In genomic region chr9:93202919-93203712, GRCh38 we compare ENCODE assay signal across 16 cellular contexts. TPM values are rescaled to one million over a fixed set of nuclear protein-coding genes. Genes with fewer than 3 reads are reported as not detected.
DNase-seq lines count a peak whose midpoint lies in the region; TF ChIP-seq lines count a peak whose summit lies in the region.
"Had no signal": no experiment of that assay in that cellular context is flagged by ENCODE, and none has a peak within 500 bp of the region (broad histone marks: within the 10 kb centered on the region; RNA-seq: fewer than 3 reads in every experiment).

No MANE protein-coding gene starts in this region.

- peak; percentile 76 for DNase-seq in NCI-H82 treated with DMSO at 0.1 percent for 48 hours (lab: John Stamatoyannopoulos, UW; ENCODE audit: unreplicated experiment)
- no peak for DNase-seq in esophagus muscularis mucosa (ENCODE audit: extremely low spot score)
- DNase-seq in neural progenitor cell (ENCODE audit: low spot score): no peak
- no peak for DNase-seq in SK-N-DZ (ENCODE audit: low spot score)
- DNase-seq in retina: no peak
- DNase-seq in GM23248: no peak
- DNase-seq in KG1 (lab: John Stamatoyannopoulos, UW): no peak
- DNase-seq: activated CD4-positive, CD25-positive, alpha-beta regulatory T cell treated with anti-CD3 and anti-CD28 coated beads, Interleukin-2, amount 50 U/mL, for 72 hours; activated naive CD8-positive, alpha-beta T cell treated with anti-CD3 and anti-CD28 coated beads for 36 hours; central memory CD4-positive, alpha-beta T cell; midbrain; NCI-H187 treated with DMSO at 0.1 percent for 48 hours; ovary; T-helper 1 cell had no signal

- H3K79me2 ChIP-seq in neural progenitor cell (ENCODE audit: low read depth): peaks cover 5% of the 10 kb centered on the region
- no peaks in the 10 kb centered on the region for H3K79me2 ChIP-seq in GM23248 (ENCODE audit: insufficient read depth)

- intact Hi-C loops in esophagus muscularis mucosa (cut with DNase I): no loop called here

- peak overlapping the region; percentile 72 for H3K4me3 Mint-ChIP-seq in neural progenitor cell
- H3K4me3 Mint-ChIP-seq: activated naive CD8-positive, alpha-beta T cell treated with anti-CD3 and anti-CD28 coated beads for 36 hours had no signal

- H3K9me2 ChIP-seq in GM23248 (ENCODE audit: insufficient read depth): no peaks in the 10 kb centered on the region

- no peaks in the 10 kb centered on the region for H3K36me3 ChIP-seq in BLaER1
- H3K36me3 ChIP-seq in esophagus muscularis mucosa: no peaks in the 10 kb centered on the region
- no peaks in the 10 kb centered on the region for H3K36me3 ChIP-seq in neural progenitor cell
- H3K36me3 ChIP-seq in GM23248 (ENCODE audit: low read depth): no peaks in the 10 kb centered on the region
- H3K36me3 ChIP-seq: ovary had no signal

- TF ChIP-seq CTCF in esophagus muscularis mucosa (IDR thresholded peaks at IDR 0.05): no peak
- TF ChIP-seq CTCF in neural progenitor cell (IDR thresholded peaks at IDR 0.05): no peak

- TF ChIP-seq POLR2A in esophagus muscularis mucosa (IDR thresholded peaks at IDR 0.05; ENCODE audit: low read depth): no peak

- peaks cover 79% of the 10 kb centered on the region for H3K4me1 ChIP-seq in BLaER1
- peaks cover 80 to 98% (median 91%) of the 10 kb centered on the region in 4 donors for H3K4me1 ChIP-seq in esophagus muscularis mucosa
- H3K4me1 ChIP-seq in neural progenitor cell: peaks cover 27% of the 10 kb centered on the region
- H3K4me1 ChIP-seq in GM23248 (ENCODE audit: insufficient read depth): peaks cover 10% of the 10 kb centered on the region; the same call in 1 of the 2 replicates

- H3K4me1 Mint-ChIP-seq in neural progenitor cell: peaks cover 75% of the 10 kb centered on the region

- in situ Hi-C loops in GM23248 (cut with MboI): no loop called here

- peak overlapping the region; percentile 96 for H3K4me2 ChIP-seq in BLaER1
- H3K4me2 ChIP-seq in neural progenitor cell: peak overlapping the region; percentile 27
- no peak overlapping the region for H3K4me2 ChIP-seq in GM23248 (ENCODE audit: unreplicated experiment)

- WGBS in esophagus muscularis mucosa: 84% methylated on average over 10 of the region's 13 CpGs
- 52 to 60% methylated on average over 13 of the region's 13 CpGs for WGBS in GM23248 (ENCODE audit: low coverage in 1 of 2, low lambda C conversion rate in 2 of 2, missing lambda C conversion rate in 2 of 2), 2 experiments

- H3K27ac Mint-ChIP-seq in neural progenitor cell: peak overlapping the region; percentile 93
- H3K27ac Mint-ChIP-seq: activated naive CD8-positive, alpha-beta T cell treated with anti-CD3 and anti-CD28 coated beads for 36 hours had no signal

- H3K4me3 ChIP-seq in BLaER1 (no peak overlapping the region), esophagus muscularis mucosa (no peak overlapping the region), neural progenitor cell (no peak overlapping the region), GM23248 (no peak overlapping the region)
- H3K4me3 ChIP-seq: ovary had no signal

- no peaks in the 10 kb centered on the region for H3K9me3 Mint-ChIP-seq in neural progenitor cell
- H3K9me3 Mint-ChIP-seq: activated naive CD8-positive, alpha-beta T cell treated with anti-CD3 and anti-CD28 coated beads for 36 hours had no signal

- no peak for TF ChIP-seq EP300 in esophagus muscularis mucosa (IDR thresholded peaks at IDR 0.05)

- H3K27ac ChIP-seq in BLaER1 (peak overlapping the region; percentile 68; the same call in 1 of the 2 replicates), esophagus muscularis mucosa (replicated peaks in 1 of 4) (peak overlapping the region; percentile 79 to 86 (median 84)), neural progenitor cell (no peak overlapping the region), GM23248 (no peak overlapping the region)
- H3K27ac ChIP-seq: ovary had no signal

- H2AFZ ChIP-seq in neural progenitor cell (replicated peaks) (no peak overlapping the region), GM23248 (no peak overlapping the region)

- H3K36me3 Mint-ChIP-seq in neural progenitor cell: peaks cover 2% of the 10 kb centered on the region
- H3K36me3 Mint-ChIP-seq: activated naive CD8-positive, alpha-beta T cell treated with anti-CD3 and anti-CD28 coated beads for 36 hours had no signal

- H4K20me1 ChIP-seq in BLaER1: peaks cover 53% of the 10 kb centered on the region
- H4K20me1 ChIP-seq in neural progenitor cell (ENCODE audit: low read depth): peaks cover 55% of the 10 kb centered on the region
- no peaks in the 10 kb centered on the region for H4K20me1 ChIP-seq in GM23248 (ENCODE audit: insufficient read depth)

- no peaks in the 10 kb centered on the region for H3K27me3 ChIP-seq in BLaER1
- no peaks in the 10 kb centered on the region for H3K27me3 ChIP-seq in esophagus muscularis mucosa
- no peaks in the 10 kb centered on the region for H3K27me3 ChIP-seq in neural progenitor cell
- no peaks in the 10 kb centered on the region for H3K27me3 ChIP-seq in GM23248 (replicated peaks; ENCODE audit: insufficient read depth)
- H3K27me3 ChIP-seq: ovary had no signal

- H3K27me3 Mint-ChIP-seq in neural progenitor cell (ENCODE audit: insufficient read depth, low read depth): peaks cover 7% of the 10 kb centered on the region
- H3K27me3 Mint-ChIP-seq: activated naive CD8-positive, alpha-beta T cell treated with anti-CD3 and anti-CD28 coated beads for 36 hours had no signal

- H3K9ac ChIP-seq in BLaER1: 0 out of 2 replicates have a peak overlapping the region, but pooled peaks have one; percentile 40
- no peak overlapping the region for H3K9ac ChIP-seq in neural progenitor cell
- no peak overlapping the region for H3K9ac ChIP-seq in GM23248

- H3K9me3 ChIP-seq in BLaER1 (no peaks in the 10 kb centered on the region), esophagus muscularis mucosa (no peaks in the 10 kb centered on the region), neural progenitor cell (ENCODE audit: low read depth) (no peaks in the 10 kb centered on the region), GM23248 (ENCODE audit: low read depth) (no peaks in the 10 kb centered on the region)
- H3K9me3 ChIP-seq: ovary had no signal

- H3F3A ChIP-seq in neural progenitor cell (ENCODE audit: low read depth) (peaks cover 6% of the 10 kb centered on the region), GM23248 (ENCODE audit: insufficient read depth) (peaks cover 3% of the 10 kb centered on the region; the same call in 1 of the 2 replicates)

RNA-seq across cellular contexts. Expression of gene WNK2, which starts 19.2 kb away (rescaled TPM):
- total RNA-seq in esophagus muscularis mucosa: 10 to 100 TPM; 18.6 to 89.9 (median 40.8) TPM
- total RNA-seq in neural progenitor cell (ENCODE audit: low replicate concordance): 6.2 and 16.7 TPM in 2 replicates
- polyA plus RNA-seq in SK-N-DZ (2014; cell fraction: cytosol; rRNA removed): 13.0 and 30.9 TPM in 2 replicates
- 28.0 and 59.2 TPM in 2 replicates for polyA plus RNA-seq in SK-N-DZ (2014; cell fraction: nucleus; rRNA removed)
- total RNA-seq in GM23248 (2014; rRNA removed; shearing (Covaris generic)): not detected in 2 replicates
- not detected in 2 replicates for polyA plus RNA-seq in GM23248 (2016; fragmentation: Nextera tagmentation; extraction: Ambion mirVana)
- total RNA-seq: endothelial cell of umbilical vein had no signal
- polyA plus RNA-seq: endothelial cell of umbilical vein had no signal

Comparison
In these comparisons a context has a peak if more than half of its experiments do, and no peak if none do; other contexts are left out.
1. H3K27ac ChIP-seq: peak in BLaER1 (single experiment) and esophagus muscularis mucosa (4 of 4); none in neural progenitor cell (single experiment) and GM23248 (single experiment).